8 cellular contexts compared by ENCODE assay signal in the genomic region with DNA sequence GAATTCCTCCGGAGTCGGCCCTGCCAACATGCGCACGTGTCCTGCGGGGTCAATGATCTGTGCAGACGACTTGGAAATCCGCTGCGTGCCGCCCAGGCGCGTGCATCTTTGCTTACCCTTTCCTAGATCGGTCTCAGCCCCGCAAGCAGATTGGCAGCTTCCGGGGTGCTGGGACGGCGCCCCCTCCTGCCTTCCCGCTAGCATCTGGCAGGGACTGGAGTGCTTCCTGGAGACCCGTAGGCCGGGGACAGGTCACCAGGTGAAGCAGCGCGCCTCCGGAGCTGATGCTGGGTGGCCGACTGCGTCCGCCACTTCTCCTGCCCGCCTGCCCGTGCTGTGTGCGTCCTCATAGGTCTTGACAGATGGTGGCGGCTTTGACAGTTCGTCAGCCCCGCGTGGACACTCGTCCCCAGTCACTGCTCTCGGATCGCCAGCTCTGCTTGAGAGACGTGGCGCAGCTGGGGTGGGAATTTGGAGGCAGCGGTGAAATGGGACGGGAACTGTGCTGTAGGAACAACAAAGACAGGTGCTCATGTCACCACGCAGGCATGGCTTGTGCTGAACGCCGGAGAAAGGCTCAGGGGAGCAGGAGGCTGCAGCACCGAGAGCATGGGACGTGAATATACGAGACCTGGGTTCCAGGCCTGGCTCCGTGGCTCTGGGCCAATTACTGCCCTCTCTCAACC. TPM values are rescaled to one million over a fixed set of nuclear protein-coding genes. Genes with fewer than 3 reads are reported as not detected.
DNase-seq lines count a peak whose midpoint lies in the region; ATAC-seq, FAIRE-seq and TF ChIP-seq lines count a peak whose summit lies in the region.

No MANE protein-coding gene starts in this region.

- no peak for FAIRE-seq in HTR-8/SVneo (lab: Jason Lieb, UNC)

- H3K36me3 Mint-ChIP-seq in CD14-positive monocyte, result no peaks in the 10 kb centered on the region

- H3K4me1 ChIP-seq in esophagus squamous epithelium (peaks cover 8 to 14% (median 11%) of the 10 kb centered on the region in 3 donors), neuron (ENCODE audit: insufficient read depth, low read length) (peaks cover 9% of the 10 kb centered on the region)

- H3K27ac Mint-ChIP-seq in CD14-positive monocyte, result peak overlapping the region in 2 of 7 donors; percentile 49 to 66

- H3K27me3 ChIP-seq in esophagus squamous epithelium (peaks cover 5 to 87% (median 9%) of the 10 kb centered on the region in 4 donors), neuron (ENCODE audit: insufficient read depth, low read length) (peaks cover 45% of the 10 kb centered on the region)

- DNase-seq in CD14-positive monocyte (ENCODE audit: low spot score) (no peak), UCSD-AML1 (lab: John Stamatoyannopoulos, UW; ENCODE audit: unreplicated experiment) (peak; percentile 51), esophagus squamous epithelium (lab: John Stamatoyannopoulos, UW) (no peak), HTR-8/SVneo (ENCODE audit: insufficient read length, low spot score) (no peak), T1000 (lab: John Stamatoyannopoulos, UW) (no peak)

- TF ChIP-seq CTCF in CD14-positive monocyte (IDR thresholded peaks at IDR 0.05) (peak; percentile 20), esophagus squamous epithelium (IDR thresholded peaks at IDR 0.05) (peak in 1 of 6 experiments; percentile 15)

- peak overlapping the region; percentile 81 to 92 for H3K4me3 Mint-ChIP-seq in CD14-positive monocyte

- no peak overlapping the region for H3K27ac ChIP-seq in esophagus squamous epithelium

- peaks cover 0 to 2% (median 0%) of the 10 kb centered on the region in 7 donors for H3K9me3 Mint-ChIP-seq in CD14-positive monocyte

- H3K36me3 ChIP-seq in esophagus squamous epithelium (no peaks in the 10 kb centered on the region), neuron (ENCODE audit: insufficient read depth, low read length) (no peaks in the 10 kb centered on the region)

- intact Hi-C loops in CD14-positive monocyte (cut with micrococcal nuclease), result loop anchor here (2.0 to 5.0 kb wide), 3 partner anchors 377 to 493 kb away; no protein-coding TSS in a partner anchor
- intact Hi-C loops in esophagus squamous epithelium (cut with DNase I), result loop anchor here (2.0 to 10.0 kb wide), 2 partner anchors 377 to 491 kb away; no protein-coding TSS in a partner anchor

- no peak overlapping the region for H2AFZ ChIP-seq in neuron (ENCODE audit: low read depth, low read length)

- H3K4me1 Mint-ChIP-seq in CD14-positive monocyte, result peaks cover 17% of the 10 kb centered on the region

- no peak for TF ChIP-seq POLR2A in esophagus squamous epithelium (IDR thresholded peaks at IDR 0.05)

- H3K27me3 Mint-ChIP-seq in CD14-positive monocyte (ENCODE audit: low read depth in 3 of 3), result peaks cover 56 to 69% (median 57%) of the 10 kb centered on the region in 3 donors

- H3K9me3 ChIP-seq in esophagus squamous epithelium (no peaks in the 10 kb centered on the region), neuron (ENCODE audit: low read length) (no peaks in the 10 kb centered on the region)

- ATAC-seq in GM18907 (IDR thresholded peaks at IDR 0.05; ENCODE audit: unreplicated experiment) (peak; percentile 54), HG03097 (IDR thresholded peaks at IDR 0.05; ENCODE audit: low FRiP score, unreplicated experiment) (peak; percentile 31)

- H3K4me3 ChIP-seq in esophagus squamous epithelium, result peak overlapping the region; percentile 21 to 64 (median 40)
- peak overlapping the region; percentile 31 for H3K4me3 ChIP-seq in neuron (ENCODE audit: low read length)

- WGBS in esophagus squamous epithelium, 2 donors, result 1 to 4% methylated on average over 6 to 18 of the region's 46 CpGs

RNA-seq across cellular contexts. Expression of gene KCNK18, which starts 21.9 kb away (rescaled TPM):
- polyA plus RNA-seq in CD14-positive monocyte, result not detected
- total RNA-seq in esophagus squamous epithelium, result not detected

RNA-seq across cellular contexts. Expression of gene VAX1, which starts 37.3 kb away (rescaled TPM):
- not detected for polyA plus RNA-seq in CD14-positive monocyte
- under 1 TPM in 1 of 4 donors, not detected in 3; 0.13 TPM for total RNA-seq in esophagus squamous epithelium
